ENCODE assay signal across 16 cellular contexts in genomic region chr1:3869751-3870301, GRCh38. TPM values are rescaled to one million over a fixed set of nuclear protein-coding genes. Genes with fewer than 3 reads are reported as not detected.
A peak's percentile ranks its signal among the peaks of the same experiment; 100 is the strongest.
DNase-seq lines count a peak whose midpoint lies in the region; ATAC-seq and TF ChIP-seq lines count a peak whose summit lies in the region.
"Had no signal": no experiment of that assay in that cellular context is flagged by ENCODE, and none has a peak within 500 bp of the region (broad histone marks: within the 10 kb centered on the region; RNA-seq: fewer than 3 reads in every experiment).

No MANE protein-coding gene starts in this region.

- H3K4me2 ChIP-seq in PC-3 (ENCODE audit: low read length), result no peak overlapping the region

- POLR2A ChIA-PET in A673 (lab: Charles Lee; ENCODE audit: low non-redundant PET), result no interaction called here
- POLR2A ChIA-PET in HEK293T (lab: Yijun Ruan, JAX), result no interaction called here
- POLR2A ChIA-PET in PC-3 (lab: Charles Lee; ENCODE audit: unreplicated experiment), result no interaction called here

- no peaks in the 10 kb centered on the region for H4K20me1 ChIP-seq in PC-3 (ENCODE audit: low read length)

- no peaks in the 10 kb centered on the region for H3K27me3 ChIP-seq in A673 (replicated peaks; ENCODE audit: insufficient read depth, low read depth, low read length, poor library complexity)
- no peaks in the 10 kb centered on the region for H3K27me3 ChIP-seq in PC-3 (ENCODE audit: low read length)

- no peaks in the 10 kb centered on the region for H3F3A ChIP-seq in PC-3 (ENCODE audit: low read length, unreplicated experiment)

- H2AFZ ChIP-seq in PC-3 (ENCODE audit: low read length), result no peak overlapping the region

- CTCF ChIA-PET in A673 (lab: Charles Lee), result interaction anchor here (0.6 kb wide), 1 partner anchor 11 kb away, joined by 3 read pairs; no protein-coding TSS in a partner anchor
- CTCF ChIA-PET in HEK293T (lab: Yijun Ruan, JAX), result no interaction called here
- CTCF ChIA-PET in PC-3 (lab: Charles Lee), result no interaction called here

- H3K36me3 ChIP-seq in A673 (ENCODE audit: insufficient read depth, low read length, poor library complexity, severe bottlenecking), result no peaks in the 10 kb centered on the region
- peaks cover 43% of the 10 kb centered on the region for H3K36me3 ChIP-seq in PC-3 (ENCODE audit: low read depth, low read length)

- no peaks in the 10 kb centered on the region for H3K9me3 ChIP-seq in A673 (ENCODE audit: low read depth, low read length, poor library complexity, severe bottlenecking)
- H3K9me3 ChIP-seq in PC-3 (ENCODE audit: low read length), result no peaks in the 10 kb centered on the region

- no peak for TF ChIP-seq CTCF in A673 (conservative IDR thresholded peaks at IDR 0.05; ENCODE audit: low read depth, low read length)
- no peak for TF ChIP-seq CTCF in PC-3 (conservative IDR thresholded peaks at IDR 0.05; ENCODE audit: low read depth, low read length)

- DNase-seq in A673 (ENCODE audit: low spot score) (peak; percentile 73), HEK293T (ENCODE audit: extremely low spot score) (peak; percentile 21), PC-3 (no peak), iris pigment epithelial cell (ENCODE audit: low read depth) (peak; percentile 37), hypothalamus (lab: John Stamatoyannopoulos, UW) (no peak)
- DNase-seq: activated B cell treated with CpG ODN at 0.5 μM for 24 hours; activated T-cell treated with anti-CD3 and anti-CD28 coated beads for 4 hours; amniotic stem cell; head of caudate nucleus; NCI-H774; nucleus accumbens; stimulated activated CD8-positive, alpha-beta memory T cell treated with anti-CD3 and anti-CD28 coated beads, Interleukin-4, amount 100 ng/mL, for 48 hours had no signal

- no peak overlapping the region for H3K9ac ChIP-seq in PC-3 (ENCODE audit: low read length)

- H3K4me1 ChIP-seq in A673 (ENCODE audit: insufficient read depth, low read length, poor library complexity, severe bottlenecking) (no peaks in the 10 kb centered on the region), PC-3 (ENCODE audit: insufficient read depth, low read length) (peaks cover 9% of the 10 kb centered on the region; the same call in 1 of the 2 replicates)

- no peak overlapping the region for H3K27ac ChIP-seq in A673 (ENCODE audit: low read depth, low read length, poor library complexity, severe bottlenecking)
- H3K27ac ChIP-seq in PC-3 (ENCODE audit: low read length), result no peak overlapping the region
- H3K27ac ChIP-seq: SK-N-MC had no signal

- H3K79me2 ChIP-seq in PC-3 (ENCODE audit: low read length), result no peaks in the 10 kb centered on the region

- H3K9me2 ChIP-seq in PC-3 (replicated peaks; ENCODE audit: low read length), result no peaks in the 10 kb centered on the region

- BruUV-seq in A673 (replicated peaks; lab: Mats Ljungman, UMichigan) (no TSS peak), PC-3 (replicated peaks; lab: Mats Ljungman, UMichigan) (no TSS peak)

- H3K4me3 ChIP-seq in A673 (ENCODE audit: low read depth, low read length, poor library complexity, severe bottlenecking) (no peak overlapping the region), PC-3 (ENCODE audit: low read length) (no peak overlapping the region)
- H3K4me3 ChIP-seq: SK-N-MC had no signal

- ATAC-seq in PC-3 (peak; percentile 34; the same call in 1 of the 2 replicates), GM18498 (IDR thresholded peaks at IDR 0.05; ENCODE audit: unreplicated experiment) (no peak), GM21360 (IDR thresholded peaks at IDR 0.05; ENCODE audit: unreplicated experiment) (no peak), HG03521 (IDR thresholded peaks at IDR 0.05; ENCODE audit: unreplicated experiment) (no peak)

- intact Hi-C loops in A673 (cut with micrococcal nuclease; ENCODE audit: unreplicated experiment), result no loop called here
- intact Hi-C loops in PC-3 (cut with micrococcal nuclease), result no loop called here

TF ChIP-seq in HEK293T, 16 proteins besides CTCF, POLR2A, EP300 and RAD21:
- TF ChIP-seq SP1 (IDR thresholded peaks at IDR 0.05) (no peak), FOXM1 (IDR thresholded peaks at IDR 0.05; ENCODE audit: borderline replicate concordance) (no peak), ZNF384 (IDR thresholded peaks at IDR 0.05) (no peak), PKNOX1 (IDR thresholded peaks at IDR 0.05) (no peak), SUZ12 (IDR thresholded peaks at IDR 0.05) (no peak), BHLHE40 (IDR thresholded peaks at IDR 0.05; ENCODE audit: borderline replicate concordance) (no peak), ARNT (IDR thresholded peaks at IDR 0.05) (no peak), NFRKB (IDR thresholded peaks at IDR 0.05) (no peak), CTBP1 (IDR thresholded peaks at IDR 0.05; ENCODE audit: borderline replicate concordance) (no peak), L3MBTL2 (conservative IDR thresholded peaks at IDR 0.05) (no peak), ELF4 (IDR thresholded peaks at IDR 0.05) (no peak)

RNA-seq across cellular contexts. Expression of gene DFFB, which starts 12.6 kb away (rescaled TPM):
- total RNA-seq in A673 (2021), result 8.9 and 9.2 TPM in 2 replicates
- total RNA-seq in PC-3 (2014; rRNA removed), result 17.1 and 19.6 TPM in 2 replicates

RNA-seq across cellular contexts. Expression of gene CEP104, which starts 12.8 kb away (rescaled TPM):
- total RNA-seq in A673 (2021), result 47.9 and 50.8 TPM in 2 replicates
- total RNA-seq in PC-3 (2014; rRNA removed), result 60.9 and 64.1 TPM in 2 replicates

RNA-seq across cellular contexts. Expression of gene C1orf174, which starts 30.2 kb away (rescaled TPM):
- total RNA-seq in A673 (2021) (36.2 and 38.9 TPM in 2 replicates), PC-3 (2014; rRNA removed) (64.2 and 70.9 TPM in 2 replicates)

Comparison
In these comparisons a context has a peak if more than half of its experiments do, and no peak if none do; other contexts are left out.
1. DNase-seq: peak in A673 (single experiment), HEK293T (single experiment) and iris pigment epithelial cell (single experiment); none in PC-3 (single experiment) and hypothalamus (0 of 51).